ENCODE assay signal across 9 cellular contexts in genomic region chr11:62725686-62726085, GRCh38. TPM values are rescaled to one million over a fixed set of nuclear protein-coding genes. Genes with fewer than 3 reads are reported as not detected.
A peak's percentile ranks its signal among the peaks of the same experiment; 100 is the strongest.
DNase-seq lines count a peak whose midpoint lies in the region; ATAC-seq and FAIRE-seq lines count a peak whose summit lies in the region.
"Had no signal": no experiment of that assay in that cellular context is flagged by ENCODE, and none has a peak within 500 bp of the region (broad histone marks: within the 10 kb centered on the region; RNA-seq: fewer than 3 reads in every experiment).

No MANE protein-coding gene starts in this region.

- H3K27me3 Mint-ChIP-seq in activated CD4-positive, alpha-beta memory T cell treated with anti-CD3 and anti-CD28 coated beads, Interleukin-2, amount 10 ng/mL, durations not matched to agents 7 days and 5 days = no peaks in the 10 kb centered on the region
- H3K27me3 Mint-ChIP-seq in stimulated activated naive B cell treated with anti-CD40 and anti-IgM and Interleukin-4, amounts not matched to agents 10 μg/mL and 1 μg/mL and 100 μg/mL, for 72 hours = no peaks in the 10 kb centered on the region

- H3K4me1 ChIP-seq in iPS-18a (ENCODE audit: control insufficient read depth, low read depth, low read length) = peaks cover 15% of the 10 kb centered on the region

- POLR2A ChIA-PET in activated CD4-positive, alpha-beta memory T cell treated with anti-CD3 and anti-CD28 coated beads, Interleukin-2, amount 10 ng/mL, durations not matched to agents 7 days and 5 days (lab: Charles Lee) = interaction anchor here (0.7 to 9.9 kb wide), 18 partner anchors 12 to 183 kb away, joined by 3 to 234 read pairs (median 28); partner anchors contain the start of genes BSCL2, C11orf98, CSKMT and GNG3

- ATAC-seq in stimulated activated naive B cell treated with anti-CD40 and anti-IgM and Interleukin-4, amounts not matched to agents 10 μg/mL and 1 μg/mL and 100 μg/mL, for 72 hours (replicated peaks) = no peak
- ATAC-seq in GM21381 (IDR thresholded peaks at IDR 0.05; ENCODE audit: unreplicated experiment) = no peak

- peak overlapping the region; percentile 97 for H3K27ac Mint-ChIP-seq in activated CD4-positive, alpha-beta memory T cell treated with anti-CD3 and anti-CD28 coated beads, Interleukin-2, amount 10 ng/mL, durations not matched to agents 7 days and 5 days
- H3K27ac Mint-ChIP-seq in stimulated activated naive B cell treated with anti-CD40 and anti-IgM and Interleukin-4, amounts not matched to agents 10 μg/mL and 1 μg/mL and 100 μg/mL, for 72 hours = peak overlapping the region; percentile 89

- H3K9me3 ChIP-seq in iPS-18a (ENCODE audit: control insufficient read depth, low read depth, low read length) = no peaks in the 10 kb centered on the region

- H3K4me3 Mint-ChIP-seq in activated CD4-positive, alpha-beta memory T cell treated with anti-CD3 and anti-CD28 coated beads, Interleukin-2, amount 10 ng/mL, durations not matched to agents 7 days and 5 days = peak overlapping the region; percentile 87
- peak overlapping the region; percentile 96 to 97 for H3K4me3 Mint-ChIP-seq in stimulated activated naive B cell treated with anti-CD40 and anti-IgM and Interleukin-4, amounts not matched to agents 10 μg/mL and 1 μg/mL and 100 μg/mL, for 72 hours

- FAIRE-seq in frontal cortex (lab: Jason Lieb, UNC) = no peak
- FAIRE-seq: A204.1 had no signal

- H3K9me3 Mint-ChIP-seq in activated CD4-positive, alpha-beta memory T cell treated with anti-CD3 and anti-CD28 coated beads, Interleukin-2, amount 10 ng/mL, durations not matched to agents 7 days and 5 days = no peaks in the 10 kb centered on the region
- no peaks in the 10 kb centered on the region for H3K9me3 Mint-ChIP-seq in stimulated activated naive B cell treated with anti-CD40 and anti-IgM and Interleukin-4, amounts not matched to agents 10 μg/mL and 1 μg/mL and 100 μg/mL, for 72 hours

- peak overlapping the region; percentile 77 for H3K9ac ChIP-seq in iPS-18a (ENCODE audit: low read length)

- H3K36me3 Mint-ChIP-seq in activated CD4-positive, alpha-beta memory T cell treated with anti-CD3 and anti-CD28 coated beads, Interleukin-2, amount 10 ng/mL, durations not matched to agents 7 days and 5 days (ENCODE audit: low read depth) = peaks cover 72% of the 10 kb centered on the region
- peaks cover 44 to 61% of the 10 kb centered on the region in 2 donors for H3K36me3 Mint-ChIP-seq in stimulated activated naive B cell treated with anti-CD40 and anti-IgM and Interleukin-4, amounts not matched to agents 10 μg/mL and 1 μg/mL and 100 μg/mL, for 72 hours

- no peaks in the 10 kb centered on the region for H3K27me3 ChIP-seq in iPS-18a (ENCODE audit: control insufficient read depth, insufficient read depth, low read length)

- peak; percentile 33 for DNase-seq in DMS53 (lab: John Stamatoyannopoulos, UW)
- no peak for DNase-seq in DMS53 treated with DMSO at 0.1 percent for 48 hours (lab: John Stamatoyannopoulos, UW; ENCODE audit: unreplicated experiment)
- DNase-seq in activated CD4-positive, alpha-beta memory T cell treated with anti-CD3 and anti-CD28 coated beads, Interleukin-2, amount 10 ng/mL, durations not matched to agents 7 days and 5 days = no peak
- DNase-seq in stimulated activated naive B cell treated with anti-CD40 and anti-IgM and Interleukin-4, amounts not matched to agents 10 μg/mL and 1 μg/mL and 100 μg/mL, for 72 hours = no peak
- no peak for DNase-seq in NCI-H1436 (lab: John Stamatoyannopoulos, UW)
- no peak for DNase-seq in frontal cortex (ENCODE audit: low spot score in 2 of 2)

- CTCF ChIA-PET in activated CD4-positive, alpha-beta memory T cell treated with anti-CD3 and anti-CD28 coated beads, Interleukin-2, amount 10 ng/mL, durations not matched to agents 7 days and 5 days (lab: Charles Lee) = interaction anchor here (0.9 to 2.6 kb wide), 5 partner anchors 28 to 155 kb away, joined by 3 to 15 read pairs (median 5); partner anchors contain the start of genes SLC3A2 and ZBTB3

- peaks cover 42% of the 10 kb centered on the region for H3K36me3 ChIP-seq in iPS-18a (ENCODE audit: control insufficient read depth, low read depth, low read length)

- peaks cover 57% of the 10 kb centered on the region for H3K4me1 Mint-ChIP-seq in activated CD4-positive, alpha-beta memory T cell treated with anti-CD3 and anti-CD28 coated beads, Interleukin-2, amount 10 ng/mL, durations not matched to agents 7 days and 5 days
- peaks cover 15 to 36% of the 10 kb centered on the region in 2 donors for H3K4me1 Mint-ChIP-seq in stimulated activated naive B cell treated with anti-CD40 and anti-IgM and Interleukin-4, amounts not matched to agents 10 μg/mL and 1 μg/mL and 100 μg/mL, for 72 hours

- no peak overlapping the region for H3K27ac ChIP-seq in iPS-18a (ENCODE audit: low read length)

- peak overlapping the region; percentile 66 for H3K4me3 ChIP-seq in iPS-18a (ENCODE audit: low read length)

RNA-seq across cellular contexts. Expression of gene HNRNPUL2, which starts 1.6 kb away (rescaled TPM):
- total RNA-seq in activated CD4-positive, alpha-beta memory T cell treated with anti-CD3 and anti-CD28 coated beads, Interleukin-2, amount 10 ng/mL, durations not matched to agents 7 days and 5 days = 10 to 100 TPM; 65.1 to 65.3 TPM
- 15.1 TPM for total RNA-seq in frontal cortex

RNA-seq across cellular contexts. Expression of gene TTC9C, which starts 2.6 kb away (rescaled TPM):
- 10 to 100 TPM; 48.3 to 48.4 TPM for total RNA-seq in activated CD4-positive, alpha-beta memory T cell treated with anti-CD3 and anti-CD28 coated beads, Interleukin-2, amount 10 ng/mL, durations not matched to agents 7 days and 5 days
- total RNA-seq in frontal cortex = 26.9 TPM

RNA-seq across cellular contexts. Expression of gene GNG3, which starts 18.2 kb away (rescaled TPM):
- not detected for total RNA-seq in activated CD4-positive, alpha-beta memory T cell treated with anti-CD3 and anti-CD28 coated beads, Interleukin-2, amount 10 ng/mL, durations not matched to agents 7 days and 5 days
- 20.0 TPM for total RNA-seq in frontal cortex

RNA-seq across cellular contexts. Expression of gene BSCL2, which starts 18.5 kb away (rescaled TPM):
- total RNA-seq in activated CD4-positive, alpha-beta memory T cell treated with anti-CD3 and anti-CD28 coated beads, Interleukin-2, amount 10 ng/mL, durations not matched to agents 7 days and 5 days = 10 to 100 TPM; 24.2 to 28.9 TPM
- 149 TPM for total RNA-seq in frontal cortex

RNA-seq across cellular contexts. Expression of gene ZBTB3, which starts 28.3 kb away (rescaled TPM):
- 10 to 100 TPM; 13.3 to 13.4 TPM for total RNA-seq in activated CD4-positive, alpha-beta memory T cell treated with anti-CD3 and anti-CD28 coated beads, Interleukin-2, amount 10 ng/mL, durations not matched to agents 7 days and 5 days
- total RNA-seq in frontal cortex = 17.1 TPM

Comparison
In these comparisons a context has a peak if more than half of its experiments do, and no peak if none do; other contexts are left out.
1. RNA of gene GNG3, which starts 18.2 kb away (total RNA-seq): 20.0 TPM in frontal cortex (single experiment); not detected in activated CD4-positive, alpha-beta memory T cell treated with anti-CD3 and anti-CD28 coated beads, Interleukin-2, amount 10 ng/mL, durations not matched to agents 7 days and 5 days; every median in the first group is over 10 times any median in the second.